ENCODE assay signal across 13 cellular contexts in genomic region chr1:41901551-41901950, GRCh38. TPM values are rescaled to one million over a fixed set of nuclear protein-coding genes. Genes with fewer than 3 reads are reported as not detected.
A peak's percentile ranks its signal among the peaks of the same experiment; 100 is the strongest.
DNase-seq lines count a peak whose midpoint lies in the region; ATAC-seq and TF ChIP-seq lines count a peak whose summit lies in the region.
"Had no signal": no experiment of that assay in that cellular context is flagged by ENCODE, and none has a peak within 500 bp of the region (broad histone marks: within the 10 kb centered on the region; RNA-seq: fewer than 3 reads in every experiment).

No MANE protein-coding gene starts in this region.

- H4K91ac ChIP-seq in trophoblast cell (ENCODE audit: low read depth, low read length) = peak overlapping the region; percentile 80

- in situ Hi-C loops in Panc1 (cut with HindIII; ENCODE audit: low pct_unique_long_range_greater_than_20kb, low sequenced_read_pairs) = no loop called here

- BruUV-seq in Panc1 (replicated peaks; lab: Mats Ljungman, UMichigan) = no TSS peak

- H3K9ac ChIP-seq in endodermal cell (ENCODE audit: extremely low read depth, low read length, poor library complexity, severe bottlenecking) (no peak overlapping the region), trophoblast cell (ENCODE audit: low read length) (no peak overlapping the region)
- H3K9ac ChIP-seq: KMS-11 had no signal

- H4K8ac ChIP-seq in trophoblast cell (ENCODE audit: low read depth, low read length) = peak overlapping the region; percentile 76

- no peaks in the 10 kb centered on the region for H3K27me3 Mint-ChIP-seq in T-helper 1 cell treated with Interleukin-12 subunit alpha and Interleukin-12 subunit beta and Interleukin-4 antibody, amounts not matched to agents 30 μg/mL and 1 μg/mL, for 36 hours (ENCODE audit: low read depth)
- no peaks in the 10 kb centered on the region for H3K27me3 Mint-ChIP-seq in endodermal cell (ENCODE audit: insufficient read depth)

- H3K27me3 ChIP-seq in Panc1 (ENCODE audit: control insufficient read depth, insufficient read depth, low read length) (no peaks in the 10 kb centered on the region), endodermal cell (ENCODE audit: control insufficient read depth, insufficient read depth, low read length, poor library complexity, severe bottlenecking) (no peaks in the 10 kb centered on the region), trophoblast cell (ENCODE audit: insufficient read depth, low read length) (no peaks in the 10 kb centered on the region)
- H3K27me3 ChIP-seq: hepatocyte had no signal

- peak overlapping the region; percentile 42 for H2BK12ac ChIP-seq in trophoblast cell (ENCODE audit: low read length)

- H2AFZ ChIP-seq in trophoblast cell (ENCODE audit: insufficient read depth, low read length, poor library complexity) = no peak overlapping the region
- H2AFZ ChIP-seq: hepatocyte had no signal

- H3K27ac Mint-ChIP-seq in T-helper 1 cell treated with Interleukin-12 subunit alpha and Interleukin-12 subunit beta and Interleukin-4 antibody, amounts not matched to agents 30 μg/mL and 1 μg/mL, for 36 hours = peak overlapping the region; percentile 85
- H3K27ac Mint-ChIP-seq in endodermal cell = peak overlapping the region; percentile 28

- no peak overlapping the region for H3K18ac ChIP-seq in trophoblast cell (ENCODE audit: low read length)

- H3K27ac ChIP-seq in Panc1 (ENCODE audit: low read length) (0 out of 2 replicates have a peak overlapping the region, but pooled peaks have one; percentile 31), endodermal cell (ENCODE audit: low read depth, low read length) (no peak overlapping the region), trophoblast cell (ENCODE audit: low read depth, low read length) (peak overlapping the region; percentile 88)
- H3K27ac ChIP-seq: hepatocyte, KMS-11 had no signal

- 82 to 100% methylated on average over 1 to 3 of the region's 3 CpGs for WGBS in endodermal cell (ENCODE audit: insufficient coverage in 1 of 2, insufficient read length in 1 of 2), 2 experiments
- no CpG with 5 or more reads among the region's 3 CpGs for WGBS in trophoblast cell (ENCODE audit: extremely low coverage, insufficient coverage, insufficient read length)

- peak overlapping the region; percentile 9 for H3K4ac ChIP-seq in trophoblast cell (ENCODE audit: low read depth, low read length)

- H3K79me2 ChIP-seq in trophoblast cell (ENCODE audit: control insufficient read depth, insufficient read depth, low read length, poor library complexity) = no peaks in the 10 kb centered on the region
- H3K79me2 ChIP-seq: hepatocyte had no signal

- no peaks in the 10 kb centered on the region for H3K9me3 ChIP-seq in Panc1 (ENCODE audit: control insufficient read depth, insufficient read depth, low read depth, low read length)
- no peaks in the 10 kb centered on the region for H3K9me3 ChIP-seq in endodermal cell (ENCODE audit: control insufficient read depth, low read length)
- H3K9me3 ChIP-seq in trophoblast cell (ENCODE audit: insufficient read depth, low read depth, low read length) = no peaks in the 10 kb centered on the region

- H3K9me3 Mint-ChIP-seq in T-helper 1 cell treated with Interleukin-12 subunit alpha and Interleukin-12 subunit beta and Interleukin-4 antibody, amounts not matched to agents 30 μg/mL and 1 μg/mL, for 36 hours = no peaks in the 10 kb centered on the region
- H3K9me3 Mint-ChIP-seq in endodermal cell = no peaks in the 10 kb centered on the region

- ATAC-seq in Panc1 (peak; percentile 52), HG03196 (IDR thresholded peaks at IDR 0.05; ENCODE audit: unreplicated experiment) (no peak)

- no peak overlapping the region for H3K23ac ChIP-seq in trophoblast cell (ENCODE audit: low read length)

- peak overlapping the region; percentile 55 for H3K14ac ChIP-seq in trophoblast cell (ENCODE audit: low read length)

- CTCF ChIA-PET in Panc1 (lab: Charles Lee) = no interaction called here

- H3K36me3 Mint-ChIP-seq in T-helper 1 cell treated with Interleukin-12 subunit alpha and Interleukin-12 subunit beta and Interleukin-4 antibody, amounts not matched to agents 30 μg/mL and 1 μg/mL, for 36 hours (ENCODE audit: low read depth) = peaks cover 4% of the 10 kb centered on the region
- H3K36me3 Mint-ChIP-seq in endodermal cell (ENCODE audit: low read depth) = no peaks in the 10 kb centered on the region

- peak overlapping the region; percentile 48 for H3K4me2 ChIP-seq in trophoblast cell (ENCODE audit: low read length)
- H3K4me2 ChIP-seq: hepatocyte, KMS-11 had no signal

- H3K4me3 ChIP-seq in Panc1 (ENCODE audit: low read depth in 2 of 2, low read length in 2 of 2) = no peak overlapping the region
- no peak overlapping the region for H3K4me3 ChIP-seq in endodermal cell (ENCODE audit: low read length)
- H3K4me3 ChIP-seq in trophoblast cell (ENCODE audit: low read depth, low read length) = no peak overlapping the region
- H3K4me3 ChIP-seq: hepatocyte had no signal

- TF ChIP-seq CTCF in Panc1 (IDR thresholded peaks at IDR 0.05) = no peak
- TF ChIP-seq CTCF in endodermal cell (conservative IDR thresholded peaks at IDR 0.05) = no peak

- intact Hi-C loops in Panc1 (cut with micrococcal nuclease; ENCODE audit: unreplicated experiment) = no loop called here

- peaks cover 79% of the 10 kb centered on the region for H3K4me1 Mint-ChIP-seq in T-helper 1 cell treated with Interleukin-12 subunit alpha and Interleukin-12 subunit beta and Interleukin-4 antibody, amounts not matched to agents 30 μg/mL and 1 μg/mL, for 36 hours (ENCODE audit: low read depth)
- peaks cover 14% of the 10 kb centered on the region for H3K4me1 Mint-ChIP-seq in endodermal cell

- peaks cover 16% of the 10 kb centered on the region for H3K4me1 ChIP-seq in Panc1 (ENCODE audit: control insufficient read depth, insufficient read depth, low read length)
- H3K4me1 ChIP-seq in endodermal cell (ENCODE audit: control insufficient read depth, insufficient read depth, low read length) = no peaks in the 10 kb centered on the region
- peaks cover 25 to 30% of the 10 kb centered on the region in 2 experiments for H3K4me1 ChIP-seq in trophoblast cell (ENCODE audit: control insufficient read depth in 1 of 2, insufficient read depth in 2 of 2, low read length in 2 of 2)

- no peak overlapping the region for H4K12ac ChIP-seq in trophoblast cell (ENCODE audit: low read depth, low read length)

- peaks cover 25% of the 10 kb centered on the region for H3K79me1 ChIP-seq in trophoblast cell (ENCODE audit: low read length)

- no peak overlapping the region for H2AK5ac ChIP-seq in trophoblast cell (ENCODE audit: low read length)

- peak overlapping the region; percentile 66 for H2BK5ac ChIP-seq in trophoblast cell (ENCODE audit: low read depth, low read length, poor library complexity)

- peak overlapping the region; percentile 26 for H3K4me3 Mint-ChIP-seq in T-helper 1 cell treated with Interleukin-12 subunit alpha and Interleukin-12 subunit beta and Interleukin-4 antibody, amounts not matched to agents 30 μg/mL and 1 μg/mL, for 36 hours
- H3K4me3 Mint-ChIP-seq in endodermal cell = no peak overlapping the region

- no peak for DNase-seq in T-helper 1 cell
- no peak for DNase-seq in Panc1 (ENCODE audit: low read depth, low spot score)
- no peak for DNase-seq in endodermal cell
- DNase-seq in trophoblast cell = no peak
- DNase-seq in NOMO-1 treated with DMSO at 0.1 percent for 48 hours (lab: John Stamatoyannopoulos, UW; ENCODE audit: unreplicated experiment) = no peak
- no peak for DNase-seq in T-helper 9 cell
- DNase-seq: activated T-cell treated with anti-CD3 and anti-CD28 coated beads for 4 hours, NCI-H2081, substantia nigra had no signal

- POLR2A ChIA-PET in Panc1 (lab: Charles Lee) = interaction anchor here (0.7 kb wide), 1 partner anchor 548 kb away, joined by 4 read pairs; no protein-coding TSS in a partner anchor

- H2BK120ac ChIP-seq in trophoblast cell (ENCODE audit: insufficient read depth, low read length, poor library complexity) = peak overlapping the region; percentile 63

- no peaks in the 10 kb centered on the region for H3K36me3 ChIP-seq in Panc1 (ENCODE audit: control insufficient read depth, insufficient read depth, low read length)
- H3K36me3 ChIP-seq in endodermal cell (ENCODE audit: control insufficient read depth, insufficient read depth, low read length) = no peaks in the 10 kb centered on the region
- no peaks in the 10 kb centered on the region for H3K36me3 ChIP-seq in trophoblast cell (ENCODE audit: control insufficient read depth in 1 of 2, insufficient read depth in 2 of 2, low read length in 2 of 2)

RNA-seq across cellular contexts. Expression of gene HIVEP3, which starts 17.2 kb away (rescaled TPM):
- 6.0 TPM for total RNA-seq in Panc1 (2021; ENCODE audit: unreplicated experiment)
- 10.1 TPM for polyA plus RNA-seq in Panc1 (2012; ENCODE audit: insufficient read length)
- total RNA-seq in endodermal cell = under 1 TPM; 0.13 to 0.99 TPM
- 0.82 TPM for polyA plus RNA-seq in endodermal cell (2013, experiment 1 of 2)
- 1.1 TPM for polyA plus RNA-seq in endodermal cell (2013, experiment 2 of 2)
- 1.6 and 1.8 TPM in 2 replicates for polyA plus RNA-seq in trophoblast cell (2013)
